Comparison of ENCODE assay signal across 2 cellular contexts in genomic region chr2:96531366-96531765, GRCh38.
TF ChIP-seq lines count a peak whose summit lies in the region.

No MANE protein-coding gene starts in this region.

TF ChIP-seq in SK-N-SH, 30 proteins besides CTCF, POLR2A, EP300 and RAD21 (continued from another document):
- TF ChIP-seq USF1 (IDR thresholded peaks at IDR 0.05; ENCODE audit: borderline replicate concordance, low read depth) (no peak), YY1 (IDR thresholded peaks at IDR 0.05; ENCODE audit: low read depth) (no peak), USF2 (IDR thresholded peaks at IDR 0.05; ENCODE audit: borderline replicate concordance, low read depth, low read length) (no peak)

TF ChIP-seq in SK-N-SH treated with all-trans-retinoic acid at 6 μM for 48 hours, 23 proteins besides CTCF, POLR2A, EP300 and RAD21 (continued from another document):
- TF ChIP-seq, protein P1, sequence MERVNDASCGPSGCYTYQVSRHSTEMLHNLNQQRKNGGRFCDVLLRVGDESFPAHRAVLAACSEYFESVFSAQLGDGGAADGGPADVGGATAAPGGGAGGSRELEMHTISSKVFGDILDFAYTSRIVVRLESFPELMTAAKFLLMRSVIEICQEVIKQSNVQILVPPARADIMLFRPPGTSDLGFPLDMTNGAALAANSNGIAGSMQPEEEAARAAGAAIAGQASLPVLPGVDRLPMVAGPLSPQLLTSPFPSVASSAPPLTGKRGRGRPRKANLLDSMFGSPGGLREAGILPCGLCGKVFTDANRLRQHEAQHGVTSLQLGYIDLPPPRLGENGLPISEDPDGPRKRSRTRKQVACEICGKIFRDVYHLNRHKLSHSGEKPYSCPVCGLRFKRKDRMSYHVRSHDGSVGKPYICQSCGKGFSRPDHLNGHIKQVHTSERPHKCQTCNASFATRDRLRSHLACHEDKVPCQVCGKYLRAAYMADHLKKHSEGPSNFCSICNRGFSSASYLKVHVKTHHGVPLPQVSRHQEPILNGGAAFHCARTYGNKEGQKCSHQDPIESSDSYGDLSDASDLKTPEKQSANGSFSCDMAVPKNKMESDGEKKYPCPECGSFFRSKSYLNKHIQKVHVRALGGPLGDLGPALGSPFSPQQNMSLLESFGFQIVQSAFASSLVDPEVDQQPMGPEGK (CRISPR knock-in tag; IDR thresholded peaks at IDR 0.05; ENCODE audit: borderline replicate concordance): no peak
- TF ChIP-seq ZNF565 (CRISPR knock-in tag; conservative IDR thresholded peaks at IDR 0.05; ENCODE audit: low read depth) (no peak), GLIS3 (CRISPR knock-in tag; IDR thresholded peaks at IDR 0.05) (no peak), ZFP3 (CRISPR knock-in tag; IDR thresholded peaks at IDR 0.05) (no peak), ARNTL (CRISPR knock-in tag; IDR thresholded peaks at IDR 0.05; ENCODE audit: borderline replicate concordance, low read depth) (no peak), RARB (CRISPR knock-in tag; IDR thresholded peaks at IDR 0.05) (no peak)
